31 cellular contexts compared by ENCODE assay signal in the genomic region with DNA sequence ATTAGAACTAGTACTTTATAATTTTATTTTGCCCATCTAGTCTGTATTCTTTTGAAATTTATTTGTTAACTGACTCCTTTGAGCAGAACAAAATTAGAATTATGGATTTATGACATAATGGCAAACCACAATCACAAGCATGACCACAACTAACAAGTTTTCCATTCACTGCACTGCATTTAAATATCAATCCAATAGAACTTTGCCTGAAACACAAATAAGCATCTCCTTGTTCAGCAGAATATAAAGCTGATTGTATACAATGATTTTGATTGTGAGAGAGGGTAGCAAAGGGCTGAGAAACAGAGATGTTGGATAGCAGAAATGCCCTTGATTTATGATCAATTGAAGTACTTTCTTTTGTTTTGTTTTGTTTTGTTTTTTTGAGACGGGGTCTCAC.
"Had no signal": no experiment of that assay in that cellular context is flagged by ENCODE, and none has a peak within 500 bp of the region (broad histone marks: within the 10 kb centered on the region; RNA-seq: fewer than 3 reads in every experiment).

No MANE protein-coding gene starts in this region.

- DNase-seq: activated CD4-positive, alpha-beta memory T cell treated with anti-CD3 and anti-CD28 coated beads for 36 hours; activated CD4-positive, alpha-beta T cell treated with anti-CD3 and anti-CD28 coated beads for 36 hours; activated CD4-positive, alpha-beta T cell treated with anti-CD3 and anti-CD28 coated beads, Interleukin-2, amount 10 ng/mL, durations not matched to agents 24 days and 14 days; activated CD4-positive, CD25-positive, alpha-beta regulatory T cell; activated CD4-positive, CD25-positive, alpha-beta regulatory T cell treated with anti-CD3 and anti-CD28 coated beads, Interleukin-2, amount 50 U/mL, for 72 hours; activated CD8-positive, alpha-beta memory T cell treated with anti-CD3 and anti-CD28 coated beads, Interleukin-2, amount 10 ng/mL, durations not matched to agents 7 days and 5 days; activated CD8-positive, alpha-beta memory T cell treated with anti-CD3 and anti-CD28 coated beads, Interleukin-2, amount 50 U/mL, for 4 hours; activated CD8-positive, alpha-beta T cell treated with anti-CD3 and anti-CD28 coated beads, Interleukin-2, amount 10 ng/mL, durations not matched to agents 7 days and 5 days; activated effector memory CD4-positive, alpha-beta T cell treated with anti-CD3 and anti-CD28 coated beads, Interleukin-2, amount 50 U/mL, for 16 hours; activated naive CD4-positive, alpha-beta T cell treated with anti-CD3 and anti-CD28 coated beads for 36 hours; activated naive CD8-positive, alpha-beta T cell treated with anti-CD3 and anti-CD28 coated beads for 36 hours; activated naive CD8-positive, alpha-beta T cell treated with anti-CD3 and anti-CD28 coated beads, Interleukin-2, amount 50 U/mL, for 24 hours; activated T-cell treated with anti-CD3 and anti-CD28 coated beads, Interleukin-2, amount 50 U/mL, for 1 hour; activated T-cell treated with anti-CD3 and anti-CD28 coated beads, Interleukin-2, amount 50 U/mL, for 48 hours; adrenal gland; amygdala; aorta; body of pancreas; caudate nucleus; cerebellar nuclear complex; colonic mucosa; effector CD8-positive, alpha-beta T cell; erythroblast; foreskin keratinocyte; heart right ventricle; T-helper 1 cell; T-helper 17 cell; T1000 had no signal

- H3K4me3 ChIP-seq: adrenal gland, body of pancreas, colonic mucosa, esophagus muscularis mucosa, gastroesophageal sphincter, heart right ventricle had no signal

- H3K36me3 ChIP-seq: adrenal gland, colonic mucosa, esophagus muscularis mucosa, gastroesophageal sphincter, heart right ventricle had no signal

- H3K27ac ChIP-seq: adrenal gland, body of pancreas, colonic mucosa, esophagus muscularis mucosa, foreskin keratinocyte, gastroesophageal sphincter, heart right ventricle had no signal

- H3K27me3 ChIP-seq: adrenal gland, body of pancreas, colonic mucosa, esophagus muscularis mucosa, foreskin keratinocyte, gastroesophageal sphincter, heart right ventricle had no signal

- H3K9me3 ChIP-seq: adrenal gland, body of pancreas, colonic mucosa, esophagus muscularis mucosa, gastroesophageal sphincter, heart right ventricle had no signal

- ATAC-seq: activated CD4-positive, alpha-beta T cell treated with anti-CD3 and anti-CD28 coated beads for 36 hours; activated CD8-positive, alpha-beta memory T cell treated with anti-CD3 and anti-CD28 coated beads, Interleukin-2, amount 10 ng/mL, durations not matched to agents 7 days and 5 days; activated CD8-positive, alpha-beta T cell treated with anti-CD3 and anti-CD28 coated beads, Interleukin-2, amount 10 ng/mL, durations not matched to agents 7 days and 5 days; activated naive CD8-positive, alpha-beta T cell treated with anti-CD3 and anti-CD28 coated beads, Interleukin-2, amount 50 U/mL, for 24 hours; body of pancreas; foreskin keratinocyte; gastroesophageal sphincter; heart right ventricle; T-helper 17 cell had no signal

- H3K4me1 ChIP-seq: adrenal gland, body of pancreas, colonic mucosa, esophagus muscularis mucosa, foreskin keratinocyte, gastroesophageal sphincter, heart right ventricle had no signal

- FAIRE-seq: endometrium had no signal
